ENCODE assay signal across 34 cellular contexts in genomic region chr3:147809206-147809605, GRCh38.
"Had no signal": no experiment of that assay in that cellular context is flagged by ENCODE, and none has a peak within 500 bp of the region (broad histone marks: within the 10 kb centered on the region; RNA-seq: fewer than 3 reads in every experiment).

No MANE protein-coding gene starts in this region.

- H3K27me3 ChIP-seq: MG63 had no signal

- H3K4me3 ChIP-seq: MG63 had no signal

- H3K27ac ChIP-seq: KMS-11 had no signal

- H3K36me3 ChIP-seq: MG63 had no signal

- H3K9ac ChIP-seq: KMS-11 had no signal

- DNase-seq: Karpas-422, Kasumi-1, KG1, MG63, MM.1S, MV-4-11, NCI-H1048, NCI-H1092, NCI-H1092 treated with DMSO at 0.1 percent for 48 hours, NCI-H1417, NCI-H1417 treated with DMSO at 0.1 percent for 48 hours, NCI-H1436, NCI-H1436 treated with DMSO at 0.1 percent for 48 hours, NCI-H146, NCI-H1694, NCI-H1694 treated with DMSO at 0.1 percent for 48 hours, NCI-H187, NCI-H187 treated with DMSO at 0.1 percent for 48 hours, NCI-H1930, NCI-H2029, NCI-H2029 treated with DMSO at 0.1 percent for 48 hours, NCI-H2081, NCI-H2081 treated with DMSO at 0.1 percent for 48 hours, NCI-H2107, NCI-H2171, NCI-H2171 treated with DMSO at 0.1 percent for 48 hours, NCI-H2227 treated with DMSO at 0.1 percent for 48 hours, NCI-H226, NCI-H345, NCI-H446, NCI-H446 treated with DMSO at 0.1 percent for 48 hours, NCI-H510A, NCI-H510A treated with DMSO at 0.1 percent for 48 hours had no signal

- H3K9me3 ChIP-seq: MG63 had no signal

- H3K4me2 ChIP-seq: KMS-11 had no signal
